Comparison of ENCODE assay signal across 1 cellular context in genomic region chr2:144705328-144706245, GRCh38.
TF ChIP-seq lines count a peak whose summit lies in the region.

No MANE protein-coding gene starts in this region.

TF ChIP-seq in K562, 482 proteins besides CTCF, POLR2A, EP300 and RAD21 (continued from another document and continues in another):
- TF ChIP-seq, protein P1, sequence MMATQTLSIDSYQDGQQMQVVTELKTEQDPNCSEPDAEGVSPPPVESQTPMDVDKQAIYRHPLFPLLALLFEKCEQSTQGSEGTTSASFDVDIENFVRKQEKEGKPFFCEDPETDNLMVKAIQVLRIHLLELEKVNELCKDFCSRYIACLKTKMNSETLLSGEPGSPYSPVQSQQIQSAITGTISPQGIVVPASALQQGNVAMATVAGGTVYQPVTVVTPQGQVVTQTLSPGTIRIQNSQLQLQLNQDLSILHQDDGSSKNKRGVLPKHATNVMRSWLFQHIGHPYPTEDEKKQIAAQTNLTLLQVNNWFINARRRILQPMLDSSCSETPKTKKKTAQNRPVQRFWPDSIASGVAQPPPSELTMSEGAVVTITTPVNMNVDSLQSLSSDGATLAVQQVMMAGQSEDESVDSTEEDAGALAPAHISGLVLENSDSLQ (IDR thresholded peaks at IDR 0.05), result peak; percentile 40
- TF ChIP-seq ZKSCAN8 (CRISPR knock-in tag; IDR thresholded peaks at IDR 0.05), result no peak
- peak; percentile 25; the same call in 1 of the 2 replicates for TF ChIP-seq SMARCA4 (IDR thresholded peaks at IDR 0.05)
- no peak for TF ChIP-seq STAG1 (CRISPR knock-in tag; IDR thresholded peaks at IDR 0.05; ENCODE audit: borderline replicate concordance)
- TF ChIP-seq CCAR2 (IDR thresholded peaks at IDR 0.05; ENCODE audit: low read depth, low read length), result no peak
- TF ChIP-seq NR0B1 (IDR thresholded peaks at IDR 0.05; ENCODE audit: partially characterized antibody), result no peak
- no peak for TF ChIP-seq ETS2 (tag; IDR thresholded peaks at IDR 0.05; ENCODE audit: borderline replicate concordance, poor library complexity, severe bottlenecking)
- no peak for TF ChIP-seq RHOXF2B (CRISPR knock-in tag; conservative IDR thresholded peaks at IDR 0.05)
- TF ChIP-seq NR3C1 (CRISPR knock-in tag; IDR thresholded peaks at IDR 0.05), result no peak
- no peak for TF ChIP-seq FIP1L1 (IDR thresholded peaks at IDR 0.05; ENCODE audit: low read depth, low read length, poor library complexity, severe bottlenecking)
- TF ChIP-seq ZNF639 (CRISPR knock-in tag; conservative IDR thresholded peaks at IDR 0.05 in 1 of 2, IDR thresholded peaks at IDR 0.05 in 1 of 2), result no peak
- no peak for TF ChIP-seq ZKSCAN3 (CRISPR knock-in tag; IDR thresholded peaks at IDR 0.05)
- no peak for TF ChIP-seq NFYB (IDR thresholded peaks at IDR 0.05; ENCODE audit: extremely low read depth, insufficient read length)
- TF ChIP-seq, protein P2, sequence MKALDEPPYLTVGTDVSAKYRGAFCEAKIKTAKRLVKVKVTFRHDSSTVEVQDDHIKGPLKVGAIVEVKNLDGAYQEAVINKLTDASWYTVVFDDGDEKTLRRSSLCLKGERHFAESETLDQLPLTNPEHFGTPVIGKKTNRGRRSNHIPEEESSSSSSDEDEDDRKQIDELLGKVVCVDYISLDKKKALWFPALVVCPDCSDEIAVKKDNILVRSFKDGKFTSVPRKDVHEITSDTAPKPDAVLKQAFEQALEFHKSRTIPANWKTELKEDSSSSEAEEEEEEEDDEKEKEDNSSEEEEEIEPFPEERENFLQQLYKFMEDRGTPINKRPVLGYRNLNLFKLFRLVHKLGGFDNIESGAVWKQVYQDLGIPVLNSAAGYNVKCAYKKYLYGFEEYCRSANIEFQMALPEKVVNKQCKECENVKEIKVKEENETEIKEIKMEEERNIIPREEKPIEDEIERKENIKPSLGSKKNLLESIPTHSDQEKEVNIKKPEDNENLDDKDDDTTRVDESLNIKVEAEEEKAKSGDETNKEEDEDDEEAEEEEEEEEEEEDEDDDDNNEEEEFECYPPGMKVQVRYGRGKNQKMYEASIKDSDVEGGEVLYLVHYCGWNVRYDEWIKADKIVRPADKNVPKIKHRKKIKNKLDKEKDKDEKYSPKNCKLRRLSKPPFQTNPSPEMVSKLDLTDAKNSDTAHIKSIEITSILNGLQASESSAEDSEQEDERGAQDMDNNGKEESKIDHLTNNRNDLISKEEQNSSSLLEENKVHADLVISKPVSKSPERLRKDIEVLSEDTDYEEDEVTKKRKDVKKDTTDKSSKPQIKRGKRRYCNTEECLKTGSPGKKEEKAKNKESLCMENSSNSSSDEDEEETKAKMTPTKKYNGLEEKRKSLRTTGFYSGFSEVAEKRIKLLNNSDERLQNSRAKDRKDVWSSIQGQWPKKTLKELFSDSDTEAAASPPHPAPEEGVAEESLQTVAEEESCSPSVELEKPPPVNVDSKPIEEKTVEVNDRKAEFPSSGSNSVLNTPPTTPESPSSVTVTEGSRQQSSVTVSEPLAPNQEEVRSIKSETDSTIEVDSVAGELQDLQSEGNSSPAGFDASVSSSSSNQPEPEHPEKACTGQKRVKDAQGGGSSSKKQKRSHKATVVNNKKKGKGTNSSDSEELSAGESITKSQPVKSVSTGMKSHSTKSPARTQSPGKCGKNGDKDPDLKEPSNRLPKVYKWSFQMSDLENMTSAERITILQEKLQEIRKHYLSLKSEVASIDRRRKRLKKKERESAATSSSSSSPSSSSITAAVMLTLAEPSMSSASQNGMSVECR (CRISPR knock-in tag; IDR thresholded peaks at IDR 0.05), result no peak
- no peak for TF ChIP-seq ETV1 (tag; conservative IDR thresholded peaks at IDR 0.05; ENCODE audit: low read depth)
- peak; percentile 86 for TF ChIP-seq CEBPB (tag; IDR thresholded peaks at IDR 0.05)
- TF ChIP-seq, protein P3, sequence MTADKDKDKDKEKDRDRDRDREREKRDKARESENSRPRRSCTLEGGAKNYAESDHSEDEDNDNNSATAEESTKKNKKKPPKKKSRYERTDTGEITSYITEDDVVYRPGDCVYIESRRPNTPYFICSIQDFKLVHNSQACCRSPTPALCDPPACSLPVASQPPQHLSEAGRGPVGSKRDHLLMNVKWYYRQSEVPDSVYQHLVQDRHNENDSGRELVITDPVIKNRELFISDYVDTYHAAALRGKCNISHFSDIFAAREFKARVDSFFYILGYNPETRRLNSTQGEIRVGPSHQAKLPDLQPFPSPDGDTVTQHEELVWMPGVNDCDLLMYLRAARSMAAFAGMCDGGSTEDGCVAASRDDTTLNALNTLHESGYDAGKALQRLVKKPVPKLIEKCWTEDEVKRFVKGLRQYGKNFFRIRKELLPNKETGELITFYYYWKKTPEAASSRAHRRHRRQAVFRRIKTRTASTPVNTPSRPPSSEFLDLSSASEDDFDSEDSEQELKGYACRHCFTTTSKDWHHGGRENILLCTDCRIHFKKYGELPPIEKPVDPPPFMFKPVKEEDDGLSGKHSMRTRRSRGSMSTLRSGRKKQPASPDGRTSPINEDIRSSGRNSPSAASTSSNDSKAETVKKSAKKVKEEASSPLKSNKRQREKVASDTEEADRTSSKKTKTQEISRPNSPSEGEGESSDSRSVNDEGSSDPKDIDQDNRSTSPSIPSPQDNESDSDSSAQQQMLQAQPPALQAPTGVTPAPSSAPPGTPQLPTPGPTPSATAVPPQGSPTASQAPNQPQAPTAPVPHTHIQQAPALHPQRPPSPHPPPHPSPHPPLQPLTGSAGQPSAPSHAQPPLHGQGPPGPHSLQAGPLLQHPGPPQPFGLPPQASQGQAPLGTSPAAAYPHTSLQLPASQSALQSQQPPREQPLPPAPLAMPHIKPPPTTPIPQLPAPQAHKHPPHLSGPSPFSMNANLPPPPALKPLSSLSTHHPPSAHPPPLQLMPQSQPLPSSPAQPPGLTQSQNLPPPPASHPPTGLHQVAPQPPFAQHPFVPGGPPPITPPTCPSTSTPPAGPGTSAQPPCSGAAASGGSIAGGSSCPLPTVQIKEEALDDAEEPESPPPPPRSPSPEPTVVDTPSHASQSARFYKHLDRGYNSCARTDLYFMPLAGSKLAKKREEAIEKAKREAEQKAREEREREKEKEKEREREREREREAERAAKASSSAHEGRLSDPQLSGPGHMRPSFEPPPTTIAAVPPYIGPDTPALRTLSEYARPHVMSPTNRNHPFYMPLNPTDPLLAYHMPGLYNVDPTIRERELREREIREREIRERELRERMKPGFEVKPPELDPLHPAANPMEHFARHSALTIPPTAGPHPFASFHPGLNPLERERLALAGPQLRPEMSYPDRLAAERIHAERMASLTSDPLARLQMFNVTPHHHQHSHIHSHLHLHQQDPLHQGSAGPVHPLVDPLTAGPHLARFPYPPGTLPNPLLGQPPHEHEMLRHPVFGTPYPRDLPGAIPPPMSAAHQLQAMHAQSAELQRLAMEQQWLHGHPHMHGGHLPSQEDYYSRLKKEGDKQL (CRISPR knock-in tag; IDR thresholded peaks at IDR 0.05; ENCODE audit: borderline replicate concordance), result no peak
- TF ChIP-seq ZNF175 (CRISPR knock-in tag; IDR thresholded peaks at IDR 0.05; ENCODE audit: low read depth), result peak; percentile 85
- no peak for TF ChIP-seq BRF1 (IDR thresholded peaks at IDR 0.05; ENCODE audit: borderline replicate concordance, extremely low read depth, insufficient read length)
- no peak for TF ChIP-seq ZBTB9 (CRISPR knock-in tag; IDR thresholded peaks at IDR 0.05)
- TF ChIP-seq FOXA3 (CRISPR knock-in tag; conservative IDR thresholded peaks at IDR 0.05 in 1 of 2, IDR thresholded peaks at IDR 0.05 in 1 of 2), result no peak
- TF ChIP-seq MCM3 (IDR thresholded peaks at IDR 0.05), result no peak
- no peak for TF ChIP-seq BCL6 (CRISPR knock-in tag; IDR thresholded peaks at IDR 0.05)
- TF ChIP-seq, protein P4, sequence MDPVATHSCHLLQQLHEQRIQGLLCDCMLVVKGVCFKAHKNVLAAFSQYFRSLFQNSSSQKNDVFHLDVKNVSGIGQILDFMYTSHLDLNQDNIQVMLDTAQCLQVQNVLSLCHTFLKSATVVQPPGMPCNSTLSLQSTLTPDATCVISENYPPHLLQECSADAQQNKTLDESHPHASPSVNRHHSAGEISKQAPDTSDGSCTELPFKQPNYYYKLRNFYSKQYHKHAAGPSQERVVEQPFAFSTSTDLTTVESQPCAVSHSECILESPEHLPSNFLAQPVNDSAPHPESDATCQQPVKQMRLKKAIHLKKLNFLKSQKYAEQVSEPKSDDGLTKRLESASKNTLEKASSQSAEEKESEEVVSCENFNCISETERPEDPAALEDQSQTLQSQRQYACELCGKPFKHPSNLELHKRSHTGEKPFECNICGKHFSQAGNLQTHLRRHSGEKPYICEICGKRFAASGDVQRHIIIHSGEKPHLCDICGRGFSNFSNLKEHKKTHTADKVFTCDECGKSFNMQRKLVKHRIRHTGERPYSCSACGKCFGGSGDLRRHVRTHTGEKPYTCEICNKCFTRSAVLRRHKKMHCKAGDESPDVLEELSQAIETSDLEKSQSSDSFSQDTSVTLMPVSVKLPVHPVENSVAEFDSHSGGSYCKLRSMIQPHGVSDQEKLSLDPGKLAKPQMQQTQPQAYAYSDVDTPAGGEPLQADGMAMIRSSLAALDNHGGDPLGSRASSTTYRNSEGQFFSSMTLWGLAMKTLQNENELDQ (CRISPR knock-in tag; IDR thresholded peaks at IDR 0.05; ENCODE audit: borderline replicate concordance), result no peak
- no peak for TF ChIP-seq ID3 (CRISPR knock-in tag; IDR thresholded peaks at IDR 0.05)
- no peak for TF ChIP-seq ID3 (tag; IDR thresholded peaks at IDR 0.05)
- TF ChIP-seq EP400 (IDR thresholded peaks at IDR 0.05), result peak; percentile 53
- no peak for TF ChIP-seq STAT5B (CRISPR knock-in tag; IDR thresholded peaks at IDR 0.05)
- TF ChIP-seq KAT2B (IDR thresholded peaks at IDR 0.05; ENCODE audit: low read depth, low read length), result no peak
- TF ChIP-seq ZNF79 (CRISPR knock-in tag; IDR thresholded peaks at IDR 0.05; ENCODE audit: low read depth), result no peak
- TF ChIP-seq SP1 (CRISPR knock-in tag; IDR thresholded peaks at IDR 0.05), result no peak
- TF ChIP-seq MEF2A (IDR thresholded peaks at IDR 0.05; ENCODE audit: control insufficient read depth, low read depth, low read length), result no peak
- no peak for TF ChIP-seq NR2F6 (CRISPR knock-in tag; IDR thresholded peaks at IDR 0.05)
- TF ChIP-seq RBM39 (optimal IDR thresholded peaks at IDR 0.05; ENCODE audit: low read depth, low read length), result no peak
- no peak for TF ChIP-seq SMARCA5 (IDR thresholded peaks at IDR 0.05)
- no peak for TF ChIP-seq PHTF2 (CRISPR knock-in tag; IDR thresholded peaks at IDR 0.05)
- no peak for TF ChIP-seq ZNF551 (CRISPR knock-in tag; IDR thresholded peaks at IDR 0.05)
- no peak for TF ChIP-seq NONO (IDR thresholded peaks at IDR 0.05; ENCODE audit: low read depth in 2 of 2, low read length in 1 of 2)
- TF ChIP-seq FOSL1 (tag; conservative IDR thresholded peaks at IDR 0.05), result peak; percentile 85
- no peak for TF ChIP-seq SMARCE1 (IDR thresholded peaks at IDR 0.05)
- no peak for TF ChIP-seq SNRNP70 (optimal IDR thresholded peaks at IDR 0.05; ENCODE audit: low read depth, low read length)
- no peak for TF ChIP-seq NFIC (IDR thresholded peaks at IDR 0.05)
- no peak for TF ChIP-seq FOXP4 (CRISPR knock-in tag; IDR thresholded peaks at IDR 0.05; ENCODE audit: borderline replicate concordance)
- TF ChIP-seq MTA2 (IDR thresholded peaks at IDR 0.05; ENCODE audit: low read depth), result no peak
- TF ChIP-seq CEBPG (CRISPR knock-in tag; IDR thresholded peaks at IDR 0.05), result peak; percentile 75; the same call in 1 of the 2 replicates
- TF ChIP-seq CEBPG (tag; conservative IDR thresholded peaks at IDR 0.05 in 1 of 2, IDR thresholded peaks at IDR 0.05 in 1 of 2), result peak; percentile 97 to 99
